20 cellular contexts compared by ENCODE assay signal in the genomic region with DNA sequence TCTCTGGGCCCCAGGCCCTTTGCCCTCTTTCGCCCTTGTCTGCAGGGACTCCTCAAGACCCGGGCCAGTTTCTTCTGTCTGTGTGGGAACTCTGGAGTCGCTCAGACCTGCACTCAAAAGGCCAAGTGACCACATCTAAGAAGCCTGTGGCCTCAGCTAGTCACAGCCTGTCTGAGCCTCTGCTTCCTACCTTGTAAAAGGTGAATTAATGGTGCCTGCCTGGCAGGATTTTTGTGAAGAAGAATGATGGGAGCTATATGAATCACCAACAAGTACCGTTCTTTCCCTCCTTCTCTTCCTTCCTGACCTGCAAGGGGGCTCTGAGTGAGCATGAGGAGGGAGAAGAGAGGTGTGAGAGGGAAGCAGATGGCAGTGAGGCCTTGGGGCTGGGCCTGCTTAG. TPM values are rescaled to one million over a fixed set of nuclear protein-coding genes. Genes with fewer than 3 reads are reported as not detected.
A peak's percentile ranks its signal among the peaks of the same experiment; 100 is the strongest.
DNase-seq lines count a peak whose midpoint lies in the region; ATAC-seq and TF ChIP-seq lines count a peak whose summit lies in the region.
"Had no signal": no experiment of that assay in that cellular context is flagged by ENCODE, and none has a peak within 500 bp of the region (broad histone marks: within the 10 kb centered on the region; RNA-seq: fewer than 3 reads in every experiment).

No MANE protein-coding gene starts in this region.

- no peaks in the 10 kb centered on the region for H3K9me3 ChIP-seq in mammary epithelial cell (replicated peaks; ENCODE audit: insufficient read depth, low read length)
- H3K9me3 ChIP-seq in breast epithelium, result no peaks in the 10 kb centered on the region
- no peaks in the 10 kb centered on the region for H3K9me3 ChIP-seq in ascending aorta
- H3K9me3 ChIP-seq in gastroesophageal sphincter, result no peaks in the 10 kb centered on the region
- H3K9me3 ChIP-seq: BLaER1, HAP-1, MG63 had no signal

- no peak overlapping the region for H3K27ac ChIP-seq in mammary epithelial cell (ENCODE audit: insufficient read depth, low read depth, low read length)
- peak overlapping the region in 1 of 2 donors; percentile 3 for H3K27ac ChIP-seq in breast epithelium
- peak overlapping the region; percentile 89 to 92 for H3K27ac ChIP-seq in ascending aorta
- peak overlapping the region in 3 of 4 donors; percentile 57 to 67 (median 67) for H3K27ac ChIP-seq in gastroesophageal sphincter
- H3K27ac ChIP-seq: BLaER1 had no signal

- no peak overlapping the region for H2AFZ ChIP-seq in mammary epithelial cell (ENCODE audit: low read depth, low read length)
- H2AFZ ChIP-seq: GM23338 had no signal

- TF ChIP-seq CTCF in mammary epithelial cell (conservative IDR thresholded peaks at IDR 0.05 in 1 of 2, IDR thresholded peaks at IDR 0.05 in 1 of 2; ENCODE audit: extremely low read depth in 1 of 2, insufficient read depth in 1 of 2, low read depth in 1 of 2, low read length in 2 of 2) (no peak), breast epithelium (IDR thresholded peaks at IDR 0.05) (no peak), ascending aorta (IDR thresholded peaks at IDR 0.05) (no peak), gastroesophageal sphincter (IDR thresholded peaks at IDR 0.05) (no peak)

- no peaks in the 10 kb centered on the region for H3K79me2 ChIP-seq in mammary epithelial cell (ENCODE audit: insufficient read depth, low read length)

- H3K36me3 ChIP-seq in mammary epithelial cell (ENCODE audit: insufficient read depth, low read length) (no peaks in the 10 kb centered on the region), breast epithelium (no peaks in the 10 kb centered on the region), ascending aorta (no peaks in the 10 kb centered on the region), gastroesophageal sphincter (no peaks in the 10 kb centered on the region)
- H3K36me3 ChIP-seq: BLaER1, HAP-1, MG63 had no signal

- no peak overlapping the region for H3K4me3 ChIP-seq in mammary epithelial cell (replicated peaks in 1 of 3; ENCODE audit: insufficient read depth in 1 of 3, low read depth in 2 of 3, low read length in 3 of 3)
- H3K4me3 ChIP-seq in breast epithelium, result no peak overlapping the region
- no peak overlapping the region for H3K4me3 ChIP-seq in ascending aorta
- no peak overlapping the region for H3K4me3 ChIP-seq in gastroesophageal sphincter
- H3K4me3 ChIP-seq: BLaER1, GM23338, HAP-1, MG63 had no signal

- intact Hi-C loops in mammary epithelial cell (cut with micrococcal nuclease) (no loop called here), breast epithelium (cut with DNase I; ENCODE audit: low total_unique reads) (loop anchor here (5.0 kb wide), 1 partner anchor 339 kb away; the partner anchor contains the start of gene POLG), ascending aorta (cut with DNase I) (loop anchor here (10.0 kb wide), 1 partner anchor 223 kb away; the partner anchor contains the start of gene AP3S2)

- no peak overlapping the region for H3K9ac ChIP-seq in mammary epithelial cell (ENCODE audit: insufficient read depth, low read length)
- H3K9ac ChIP-seq: BLaER1 had no signal

- H3K27me3 ChIP-seq in mammary epithelial cell (ENCODE audit: insufficient read depth, low read length) (no peaks in the 10 kb centered on the region), breast epithelium (no peaks in the 10 kb centered on the region), ascending aorta (no peaks in the 10 kb centered on the region), gastroesophageal sphincter (no peaks in the 10 kb centered on the region)
- H3K27me3 ChIP-seq: MG63 had no signal

- dilution Hi-C loops in mammary epithelial cell (cut with HindIII; ENCODE audit: low sequenced_read_pairs), result loop anchor here (5.0 kb wide), 1 partner anchor 61 kb away; no protein-coding TSS in a partner anchor

- CTCF ChIA-PET in mammary epithelial cell (lab: Charles Lee; ENCODE audit: low non-redundant PET), result no interaction called here

- TF ChIP-seq EP300 in gastroesophageal sphincter (IDR thresholded peaks at IDR 0.05), result no peak

- DNase-seq in mammary epithelial cell (peak; percentile 57), breast epithelium (ENCODE audit: low spot score in 2 of 2) (no peak), ascending aorta (ENCODE audit: low spot score in 2 of 2) (no peak), NCI-H128 (lab: John Stamatoyannopoulos, UW; ENCODE audit: unreplicated experiment) (no peak), A172 (ENCODE audit: low spot score) (no peak)
- DNase-seq: 8988T; CD4-positive, CD25-positive, alpha-beta regulatory T cell; KBM-7; MG63; NCI-H1105 treated with DMSO at 0.1 percent for 48 hours; NCI-H2029; NCI-H524 treated with DMSO at 0.1 percent for 48 hours; NCI-H774 had no signal

- ATAC-seq in gastroesophageal sphincter (no peak), GM18498 (IDR thresholded peaks at IDR 0.05; ENCODE audit: unreplicated experiment) (no peak)
- ATAC-seq: GM23338 had no signal

- no peak for TF ChIP-seq POLR2A in breast epithelium (IDR thresholded peaks at IDR 0.05)
- TF ChIP-seq POLR2A in gastroesophageal sphincter (IDR thresholded peaks at IDR 0.05), result no peak

- 0% methylated on average over 3 of the region's 4 CpGs for WGBS in mammary epithelial cell (ENCODE audit: low coverage, missing lambda C conversion rate)
- WGBS in gastroesophageal sphincter (ENCODE audit: low coverage in 1 of 2), 2 donors, result 40% methylated on average over 1 of the region's 4 CpGs; no CpG with 5 or more reads in 1 of the 2 donors

- H3K4me1 ChIP-seq in mammary epithelial cell (ENCODE audit: insufficient read depth, low read length) (no peaks in the 10 kb centered on the region), breast epithelium (no peaks in the 10 kb centered on the region), ascending aorta (peaks cover 19 to 28% of the 10 kb centered on the region in 2 donors), gastroesophageal sphincter (peaks cover 0 to 20% (median 7%) of the 10 kb centered on the region in 3 donors)
- H3K4me1 ChIP-seq: HAP-1 had no signal

- in situ Hi-C loops in mammary epithelial cell (cut with MboI; ENCODE audit: low sequenced_read_pairs in 2 of 2), result no loop called here

- no peak overlapping the region for H3K4me2 ChIP-seq in mammary epithelial cell (ENCODE audit: insufficient read depth, low read depth, low read length)
- H3K4me2 ChIP-seq: BLaER1, GM23338 had no signal

- H4K20me1 ChIP-seq in mammary epithelial cell (ENCODE audit: insufficient read depth, low read length), result no peaks in the 10 kb centered on the region
- H4K20me1 ChIP-seq: BLaER1 had no signal

- no TSS peak for BruUV-seq in mammary epithelial cell (replicated peaks; lab: Mats Ljungman, UMichigan)

RNA-seq across cellular contexts. Expression of gene PLIN1, which starts 7.5 kb away (rescaled TPM):
- total RNA-seq in mammary epithelial cell (under 1 TPM; 0.17 to 0.31 TPM), breast epithelium (1,000 to 10,000 TPM in 1 of 3 donors, 100 to 1,000 TPM in 2; 114 to 2,292 (median 132) TPM), ascending aorta (39.3 TPM), gastroesophageal sphincter (10 to 100 TPM in 1 of 4 donors, 1 to 10 TPM in 3; 1.2 to 22.2 (median 2.5) TPM)
- polyA plus RNA-seq in mammary epithelial cell, result 0.08 TPM
- polyA minus RNA-seq in mammary epithelial cell, result not detected
- total RNA-seq in A172 (2014; rRNA removed; shearing (Covaris generic)), result not detected in 2 replicates
- total RNA-seq: CD4-positive, CD25-positive, alpha-beta regulatory T cell; HFFc6; LHCN-M2 had no signal
- polyA plus RNA-seq: CD4-positive, CD25-positive, alpha-beta regulatory T cell had no signal

RNA-seq across cellular contexts. Expression of gene KIF7, which starts 16.4 kb away (rescaled TPM):
- 10 to 100 TPM in 1 of 2 donors, 1 to 10 TPM in 1; 4.4 to 10.2 TPM for total RNA-seq in mammary epithelial cell
- polyA plus RNA-seq in mammary epithelial cell, result 1.5 TPM
- 0.52 TPM for polyA minus RNA-seq in mammary epithelial cell
- total RNA-seq in breast epithelium, result 10 to 100 TPM; 10.1 to 14.4 (median 10.5) TPM
- total RNA-seq in ascending aorta, result 39.1 TPM
- total RNA-seq in gastroesophageal sphincter, result 10 to 100 TPM; 17.0 to 26.3 (median 18.3) TPM
- total RNA-seq in A172 (2014; rRNA removed; shearing (Covaris generic)), result 0.88 and 1.3 TPM in 2 replicates
- polyA plus RNA-seq: CD4-positive, CD25-positive, alpha-beta regulatory T cell had no signal

RNA-seq across cellular contexts. Expression of gene PEX11A, which starts 18.9 kb away (rescaled TPM):
- total RNA-seq in mammary epithelial cell, result 1 to 10 TPM; 4.3 to 7.3 TPM
- polyA plus RNA-seq in mammary epithelial cell, result 4.9 TPM
- polyA minus RNA-seq in mammary epithelial cell, result not detected
- total RNA-seq in breast epithelium, result 10 to 100 TPM; 42.3 to 64.2 (median 46.1) TPM
- 34.2 TPM for total RNA-seq in ascending aorta
- total RNA-seq in gastroesophageal sphincter, result 10 to 100 TPM; 11.6 to 17.6 (median 16.4) TPM
- 6.3 and 7.2 TPM in 2 replicates for total RNA-seq in A172 (2014; rRNA removed; shearing (Covaris generic))

RNA-seq across cellular contexts. Expression of gene WDR93, which starts 18.9 kb away (rescaled TPM):
- total RNA-seq in mammary epithelial cell, result under 1 TPM in 1 of 2 donors, not detected in 1; 0.17 TPM
- polyA plus RNA-seq in mammary epithelial cell, result 0.03 TPM
- not detected for polyA minus RNA-seq in mammary epithelial cell
- 1 to 10 TPM in 1 of 3 donors, under 1 TPM in 2; 0.80 to 1.0 (median 0.98) TPM for total RNA-seq in breast epithelium
- total RNA-seq in ascending aorta, result not detected
- under 1 TPM in 1 of 4 donors, not detected in 3; 0.15 TPM for total RNA-seq in gastroesophageal sphincter
- total RNA-seq in A172 (2014; rRNA removed; shearing (Covaris generic)), result 0.17 TPM in 1 of 2 replicates, not detected in the other
- total RNA-seq: CD4-positive, CD25-positive, alpha-beta regulatory T cell; LHCN-M2 had no signal
- polyA plus RNA-seq: CD4-positive, CD25-positive, alpha-beta regulatory T cell; GM23338 had no signal
